9 cellular contexts compared by ENCODE assay signal in the genomic region with DNA sequence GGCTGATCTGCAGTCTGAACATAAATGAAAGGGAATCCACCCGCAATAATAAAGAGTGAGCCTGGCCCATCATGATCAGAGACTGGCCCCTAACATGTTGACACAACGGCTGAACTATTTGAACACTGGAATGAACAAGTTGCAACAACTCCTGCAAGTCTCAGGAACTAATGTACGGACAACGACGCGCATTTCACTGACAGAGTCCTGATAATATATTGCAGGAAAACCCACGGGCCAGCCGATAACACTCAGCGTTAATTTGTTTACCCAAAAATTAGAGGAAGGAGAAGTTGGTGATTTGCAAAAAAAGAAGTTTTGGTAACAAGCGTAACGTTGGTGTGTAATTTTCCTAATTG.
DNase-seq lines count a peak whose midpoint lies in the region; ATAC-seq and TF ChIP-seq lines count a peak whose summit lies in the region.
"Had no signal": no experiment of that assay in that cellular context is flagged by ENCODE, and none has a peak within 500 bp of the region (broad histone marks: within the 10 kb centered on the region; RNA-seq: fewer than 3 reads in every experiment).

No MANE protein-coding gene starts in this region.

- H3K4me3 ChIP-seq in mammary epithelial cell (replicated peaks in 1 of 3; ENCODE audit: insufficient read depth in 1 of 3, low read depth in 2 of 3, low read length in 3 of 3) (peak overlapping the region in 2 of 3 experiments; percentile 36 to 46), skin epidermis (peak overlapping the region in 1 of 7 experiments; percentile 13)

- peak; percentile 84 for DNase-seq in mammary epithelial cell
- DNase-seq in H4 (ENCODE audit: low spot score) = no peak
- no peak for DNase-seq in C1 segment of cervical spinal cord (lab: John Stamatoyannopoulos, UW)
- no peak for DNase-seq in NCI-H1105 (lab: John Stamatoyannopoulos, UW)
- DNase-seq: NCI-H526; stimulated activated CD4-positive, alpha-beta T cell treated with anti-CD3 and anti-CD28 coated beads, Interleukin-4, amount 100 ng/mL, for 4 hours had no signal

- ATAC-seq in GM18907 (IDR thresholded peaks at IDR 0.05; ENCODE audit: unreplicated experiment) (peak; percentile 36), HG03064 (IDR thresholded peaks at IDR 0.05; ENCODE audit: low read depth, unreplicated experiment) (peak; percentile 26)

- H3K4me2 ChIP-seq in mammary epithelial cell (ENCODE audit: insufficient read depth, low read depth, low read length) = peak overlapping the region; percentile 85

- H3K9me3 ChIP-seq in mammary epithelial cell (replicated peaks; ENCODE audit: insufficient read depth, low read length) = no peaks in the 10 kb centered on the region

- H3K27ac ChIP-seq in mammary epithelial cell (ENCODE audit: insufficient read depth, low read depth, low read length) (peak overlapping the region; percentile 69), skin epidermis (peak overlapping the region in 14 of 21 experiments; percentile 2 to 71 (median 48))

- no peaks in the 10 kb centered on the region for H4K20me1 ChIP-seq in mammary epithelial cell (ENCODE audit: insufficient read depth, low read length)

- 7% methylated on average over 11 of the region's 11 CpGs for WGBS in mammary epithelial cell (ENCODE audit: low coverage, missing lambda C conversion rate)

- H3K27me3 ChIP-seq in mammary epithelial cell (ENCODE audit: insufficient read depth, low read length) = no peaks in the 10 kb centered on the region

- TF ChIP-seq CTCF in mammary epithelial cell (conservative IDR thresholded peaks at IDR 0.05 in 1 of 2, IDR thresholded peaks at IDR 0.05 in 1 of 2; ENCODE audit: extremely low read depth in 1 of 2, insufficient read depth in 1 of 2, low read depth in 1 of 2, low read length in 2 of 2) = no peak

- BruUV-seq in mammary epithelial cell (replicated peaks; lab: Mats Ljungman, UMichigan) = TSS peak; percentile 18

- peak overlapping the region; percentile 80 for H2AFZ ChIP-seq in mammary epithelial cell (ENCODE audit: low read depth, low read length)

- H3K36me3 ChIP-seq in mammary epithelial cell (ENCODE audit: insufficient read depth, low read length) = no peaks in the 10 kb centered on the region

- peaks cover 14% of the 10 kb centered on the region for H3K4me1 ChIP-seq in mammary epithelial cell (ENCODE audit: insufficient read depth, low read length)

- no peaks in the 10 kb centered on the region for H3K79me2 ChIP-seq in mammary epithelial cell (ENCODE audit: insufficient read depth, low read length)

- in situ Hi-C loops in mammary epithelial cell (cut with MboI; ENCODE audit: low sequenced_read_pairs in 2 of 2) = no loop called here

- dilution Hi-C loops in mammary epithelial cell (cut with HindIII; ENCODE audit: low sequenced_read_pairs) = no loop called here

- intact Hi-C loops in mammary epithelial cell (cut with micrococcal nuclease) = loop anchor here (5.0 to 10.0 kb wide), 2 partner anchors 56 to 197 kb away; partner anchors contain the start of gene BTG1

- H3K9ac ChIP-seq in mammary epithelial cell (ENCODE audit: insufficient read depth, low read length) = peak overlapping the region; percentile 75

- CTCF ChIA-PET in mammary epithelial cell (lab: Charles Lee; ENCODE audit: low non-redundant PET) = no interaction called here
